23 cellular contexts compared by ENCODE assay signal in genomic region chr18:78717766-78718150, GRCh38.
A peak's percentile ranks its signal among the peaks of the same experiment; 100 is the strongest.
DNase-seq lines count a peak whose midpoint lies in the region; ATAC-seq, FAIRE-seq and TF ChIP-seq lines count a peak whose summit lies in the region.
"Had no signal": no experiment of that assay in that cellular context is flagged by ENCODE, and none has a peak within 500 bp of the region (broad histone marks: within the 10 kb centered on the region; RNA-seq: fewer than 3 reads in every experiment).

No MANE protein-coding gene starts in this region.

- H3K9ac ChIP-seq in H1 (replicated peaks in 1 of 4; ENCODE audit: extremely low read depth in 1 of 4, low read depth in 3 of 4, low read length in 3 of 4) = no peak overlapping the region
- H3K9ac ChIP-seq: BLaER1 had no signal

- H3K9me3 ChIP-seq in H1 (ENCODE audit: insufficient read depth in 2 of 2, low read depth in 1 of 2, low read length in 1 of 2) = no peaks in the 10 kb centered on the region; a peak in 1 of 4 replicates
- H3K9me3 ChIP-seq in sigmoid colon = no peaks in the 10 kb centered on the region
- no peaks in the 10 kb centered on the region for H3K9me3 ChIP-seq in upper lobe of right lung
- H3K9me3 ChIP-seq: BE2C, BLaER1, Caco-2 had no signal

- H3K18ac ChIP-seq in H1 (ENCODE audit: extremely low read depth, low read length) = no peak overlapping the region

- no peak overlapping the region for H3K14ac ChIP-seq in H1 (ENCODE audit: insufficient read length)

- WGBS in H1 (ENCODE audit: extremely low coverage in 1 of 2, insufficient coverage in 1 of 2, insufficient read length in 1 of 2, insufficient replicate concordance in 2 of 2, low coverage in 1 of 2, low lambda C conversion rate in 2 of 2, missing lambda C conversion rate in 1 of 2), 2 experiments = 93% methylated on average over 6 of the region's 6 CpGs; no CpG with 5 or more reads in 1 of the 2 experiments
- 89 to 93% methylated on average over 6 of the region's 6 CpGs for whole genome bisulfite sequencing in sigmoid colon, 2 donors

- H3K23me2 ChIP-seq in H1 (ENCODE audit: low read depth, low read length) = no peaks in the 10 kb centered on the region

- no peak overlapping the region for H2BK5ac ChIP-seq in H1 (ENCODE audit: low read depth, low read length)

- H3K4me1 ChIP-seq in H1 (replicated peaks in 1 of 4; ENCODE audit: control insufficient read depth in 3 of 4, insufficient read depth in 4 of 4, low read length in 3 of 4) = peaks cover 2 to 20% (median 12%) of the 10 kb centered on the region in 4 experiments
- peaks cover 0 to 14% (median 12%) of the 10 kb centered on the region in 4 donors for H3K4me1 ChIP-seq in sigmoid colon
- H3K4me1 ChIP-seq in upper lobe of right lung = no peaks in the 10 kb centered on the region
- H3K4me1 ChIP-seq: BE2C, BLaER1, Caco-2 had no signal

- H3K79me1 ChIP-seq in H1 (ENCODE audit: low read depth, low read length) = no peaks in the 10 kb centered on the region

- H3K36me3 Mint-ChIP-seq in chondrocyte (ENCODE audit: low read depth) = no peaks in the 10 kb centered on the region
- H3K36me3 Mint-ChIP-seq: CD14-positive monocyte; CD8-positive, alpha-beta T cell had no signal

- no peak overlapping the region for H2AFZ ChIP-seq in H1 (ENCODE audit: low read length)

- TF ChIP-seq CTCF in chondrocyte (IDR thresholded peaks at IDR 0.05) (no peak), H1 (IDR thresholded peaks at IDR 0.05; ENCODE audit: control extremely low read depth in 1 of 3, insufficient read depth in 1 of 3, low read depth in 1 of 3, low read length in 3 of 3) (no peak), sigmoid colon (IDR thresholded peaks at IDR 0.05) (no peak), upper lobe of right lung (IDR thresholded peaks at IDR 0.05) (no peak), GM20000 (IDR thresholded peaks at IDR 0.05; ENCODE audit: extremely low read depth, missing control alignments) (no peak)

- H2BK120ac ChIP-seq in H1 (replicated peaks; ENCODE audit: low read depth, low read length) = no peak overlapping the region

- no peak for ATAC-seq in upper lobe of right lung
- ATAC-seq: CD8-positive, alpha-beta T cell had no signal

- no peak overlapping the region for H4K8ac ChIP-seq in H1 (ENCODE audit: extremely low read depth, insufficient read depth, low read length)

- H3K27me3 ChIP-seq in H1 (replicated peaks in 1 of 4; ENCODE audit: control insufficient read depth in 3 of 4, extremely low read depth in 1 of 4, insufficient read depth in 3 of 4, low read length in 3 of 4) (peaks cover 0 to 6% (median 0%) of the 10 kb centered on the region in 4 experiments; a peak in 1 of 7 replicates), sigmoid colon (no peaks in the 10 kb centered on the region), upper lobe of right lung (peaks cover 14% of the 10 kb centered on the region)
- H3K27me3 ChIP-seq: BE2C, BLaER1 had no signal

- CTCF ChIA-PET in H1 (lab: Charles Lee; ENCODE audit: partially characterized antibody) = no interaction called here

- TF ChIP-seq EP300 in H1 (IDR thresholded peaks at IDR 0.05; ENCODE audit: borderline replicate concordance in 1 of 2, low read depth in 2 of 2, low read length in 2 of 2) (no peak), sigmoid colon (IDR thresholded peaks at IDR 0.05) (no peak)

- no peak overlapping the region for H3K4me3 Mint-ChIP-seq in chondrocyte (ENCODE audit: unreplicated experiment)
- H3K4me3 Mint-ChIP-seq: CD14-positive monocyte; CD4-positive, alpha-beta T cell; CD8-positive, alpha-beta T cell had no signal

- no peak overlapping the region for H3K4me3 ChIP-seq in H1 (ENCODE audit: extremely low read depth in 1 of 4, insufficient read depth in 2 of 4, low read depth in 3 of 4, low read length in 4 of 4)
- H3K4me3 ChIP-seq in sigmoid colon = no peak overlapping the region
- H3K4me3 ChIP-seq in upper lobe of right lung = no peak overlapping the region
- H3K4me3 ChIP-seq: BLaER1 had no signal

- no peak overlapping the region for H2BK15ac ChIP-seq in H1 (ENCODE audit: low read length)

- no peak for TF ChIP-seq RAD21 in H1 (IDR thresholded peaks at IDR 0.05 in 1 of 2, conservative IDR thresholded peaks at IDR 0.05 in 1 of 2; ENCODE audit: low read depth in 2 of 2, low read length in 2 of 2)

- H2AK5ac ChIP-seq in H1 (ENCODE audit: low read depth, low read length) = no peak overlapping the region

- H3K27me3 Mint-ChIP-seq in chondrocyte (ENCODE audit: low read depth) = peaks cover 10% of the 10 kb centered on the region

- H3K4me1 Mint-ChIP-seq in chondrocyte (ENCODE audit: low read depth) = no peaks in the 10 kb centered on the region
- H3K4me1 Mint-ChIP-seq: CD14-positive monocyte had no signal

- H3K4me2 ChIP-seq in H1 (ENCODE audit: insufficient read depth in 1 of 2, low read depth in 2 of 2, low read length in 2 of 2) = no peak overlapping the region
- H3K4me2 ChIP-seq: BLaER1 had no signal

- intact Hi-C loops in sigmoid colon (cut with DNase I) = no loop called here
- intact Hi-C loops in upper lobe of right lung (cut with DNase I) = no loop called here

- POLR2A ChIA-PET in H1 (lab: Charles Lee; ENCODE audit: partially characterized antibody) = no interaction called here

- no peak for TF ChIP-seq POLR2A in H1 (IDR thresholded peaks at IDR 0.05; ENCODE audit: control extremely low read depth in 1 of 2, low read depth in 2 of 2, low read length in 2 of 2)
- no peak for TF ChIP-seq POLR2A in sigmoid colon (IDR thresholded peaks at IDR 0.05)

- H4K20me1 ChIP-seq in H1 (replicated peaks in 1 of 2; ENCODE audit: control insufficient read depth in 1 of 2, insufficient read depth in 2 of 2, low read length in 2 of 2) = no peaks in the 10 kb centered on the region
- H4K20me1 ChIP-seq: BLaER1 had no signal

- FAIRE-seq in H1 (lab: Jason Lieb, UNC) = no peak
- FAIRE-seq: A204.1, D721Med, G401.6, GM12891 had no signal

- no peaks in the 10 kb centered on the region for H3K79me2 ChIP-seq in H1 (ENCODE audit: control insufficient read depth in 1 of 2, insufficient read depth in 2 of 2, low read length in 2 of 2)

- DNase-seq in chondrocyte (ENCODE audit: low spot score) (peak; percentile 81), H1 (ENCODE audit: low read depth in 1 of 2, low spot score in 2 of 2) (no peak), sigmoid colon (peak; percentile 35), upper lobe of right lung (peak; percentile 33), pons (ENCODE audit: low spot score) (no peak), GM20000 (ENCODE audit: low spot score) (no peak), CD1c-positive myeloid dendritic cell (ENCODE audit: extremely low spot score) (no peak)
- DNase-seq: 8988T; ACHN; BE2C; C1 segment of cervical spinal cord; Caco-2; Calu3; CD8-positive, alpha-beta T cell; DMS79 treated with DMSO at 0.1 percent for 48 hours; GF-D8 had no signal

- no peak overlapping the region for H3K56ac ChIP-seq in H1 (replicated peaks; ENCODE audit: insufficient read length, low read depth, low read length)

- no peak overlapping the region for H3K27ac Mint-ChIP-seq in chondrocyte (ENCODE audit: unreplicated experiment)
- H3K27ac Mint-ChIP-seq: CD14-positive monocyte; CD4-positive, alpha-beta T cell; CD8-positive, alpha-beta T cell had no signal

- no peak overlapping the region for H2BK20ac ChIP-seq in H1 (ENCODE audit: low read length)

- no peak overlapping the region for H4K5ac ChIP-seq in H1 (ENCODE audit: insufficient read length, low read depth, low read length)

- peak overlapping the region; percentile 87 for H4K91ac ChIP-seq in H1 (replicated peaks; ENCODE audit: insufficient read length, low read length)

- H2BK12ac ChIP-seq in H1 (ENCODE audit: low read depth, low read length) = peak overlapping the region; percentile 77; the same call in 1 of the 2 replicates

- peak overlapping the region; percentile 57 for H3K4ac ChIP-seq in H1 (replicated peaks; ENCODE audit: insufficient read length, low read depth, low read length)

- peaks cover 15% of the 10 kb centered on the region for H3K9me3 Mint-ChIP-seq in chondrocyte (ENCODE audit: low read depth)
- H3K9me3 Mint-ChIP-seq: CD4-positive, alpha-beta T cell; CD8-positive, alpha-beta T cell had no signal

- H3K36me3 ChIP-seq in H1 (ENCODE audit: control insufficient read depth in 2 of 4, insufficient read depth in 4 of 4, low read length in 3 of 4) (no peaks in the 10 kb centered on the region), sigmoid colon (no peaks in the 10 kb centered on the region), upper lobe of right lung (no peaks in the 10 kb centered on the region)
- H3K36me3 ChIP-seq: BE2C, BLaER1 had no signal

- H3K27ac ChIP-seq in H1 (ENCODE audit: low read depth, low read length) = no peak overlapping the region
- H3K27ac ChIP-seq in sigmoid colon = no peak overlapping the region
- no peak overlapping the region for H3K27ac ChIP-seq in upper lobe of right lung
- H3K27ac ChIP-seq: BLaER1 had no signal

- no peak overlapping the region for H3K23ac ChIP-seq in H1 (ENCODE audit: insufficient read length)

TF ChIP-seq in H1, 55 proteins besides CTCF, POLR2A, EP300 and RAD21 (continues in another document):
- TF ChIP-seq BRCA1 (IDR thresholded peaks at IDR 0.05; ENCODE audit: low read depth, low read length) (no peak), ZNF274 (IDR thresholded peaks at IDR 0.05; ENCODE audit: borderline replicate concordance, extremely low read depth, low read length) (no peak), ASH2L (IDR thresholded peaks at IDR 0.05; ENCODE audit: low read length) (no peak), KDM5A (IDR thresholded peaks at IDR 0.05; ENCODE audit: low read length) (no peak), KDM1A (IDR thresholded peaks at IDR 0.05; ENCODE audit: borderline replicate concordance, low read length) (no peak), BACH1 (IDR thresholded peaks at IDR 0.05; ENCODE audit: low read length) (no peak), BCL11A (IDR thresholded peaks at IDR 0.05; ENCODE audit: low read depth in 2 of 2, low read length in 2 of 2) (no peak), JUND (IDR thresholded peaks at IDR 0.05; ENCODE audit: low read length) (no peak), USF2 (IDR thresholded peaks at IDR 0.05; ENCODE audit: low read length) (no peak), E2F6 (IDR thresholded peaks at IDR 0.05) (no peak), RBBP5 (IDR thresholded peaks at IDR 0.05; ENCODE audit: borderline replicate concordance, low read depth, low read length) (no peak), HDAC6 (IDR thresholded peaks at IDR 0.05; ENCODE audit: low read depth, low read length) (no peak)

Comparison
In these comparisons a context has a peak if more than half of its experiments do, and no peak if none do; other contexts are left out.
1. DNase-seq: peak in chondrocyte (single experiment), sigmoid colon (single experiment) and upper lobe of right lung (single experiment); none in H1 (0 of 2), pons (single experiment), GM20000 (single experiment) and CD1c-positive myeloid dendritic cell (single experiment).